In the genomic region with DNA sequence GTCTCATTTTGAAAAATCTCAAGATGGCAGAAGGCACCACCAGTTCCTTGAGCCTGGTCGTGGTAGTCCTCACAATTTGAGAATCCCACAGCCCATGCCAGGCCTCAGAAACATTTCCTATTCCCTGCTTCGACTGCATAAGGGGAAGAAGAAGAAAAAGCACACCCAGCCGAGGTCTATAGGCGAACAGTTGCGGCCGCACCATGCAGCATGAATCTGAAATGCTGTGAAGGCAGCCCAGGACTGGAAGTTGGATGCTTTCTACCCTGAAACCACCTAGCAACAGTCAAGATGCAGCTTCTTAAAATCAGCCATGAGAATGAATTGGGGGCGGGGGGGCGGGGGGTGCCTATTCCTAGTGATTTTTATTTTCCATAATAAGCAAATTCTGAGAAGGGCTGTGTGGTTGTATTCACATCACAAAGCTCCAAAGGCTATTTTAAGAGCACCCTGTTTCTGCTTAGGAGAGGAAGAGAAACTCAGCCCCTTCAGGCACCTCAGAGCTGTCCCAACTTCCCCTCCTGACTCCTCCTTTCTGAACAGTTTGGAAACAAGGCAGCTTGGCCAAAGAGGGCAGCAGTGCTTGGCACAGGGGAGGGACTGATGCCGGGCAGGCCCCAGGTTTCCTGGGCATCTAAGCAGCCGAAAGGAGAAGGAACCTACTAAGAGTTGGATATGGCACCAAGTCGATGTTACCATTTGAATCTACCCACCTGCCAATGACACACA, we compare ENCODE assay signal across 9 cellular contexts.
DNase-seq lines count a peak whose midpoint lies in the region; ATAC-seq lines count a peak whose summit lies in the region.
"Had no signal": no experiment of that assay in that cellular context is flagged by ENCODE, and none has a peak within 500 bp of the region (broad histone marks: within the 10 kb centered on the region; RNA-seq: fewer than 3 reads in every experiment).

No MANE protein-coding gene starts in this region.

- H3K27me3 Mint-ChIP-seq in activated naive CD4-positive, alpha-beta T cell treated with anti-CD3 and anti-CD28 coated beads for 36 hours (ENCODE audit: low read depth): no peaks in the 10 kb centered on the region
- H3K27me3 Mint-ChIP-seq in activated naive CD8-positive, alpha-beta T cell treated with anti-CD3 and anti-CD28 coated beads, Interleukin-2, amount 50 U/mL, for 24 hours: no peaks in the 10 kb centered on the region
- no peaks in the 10 kb centered on the region for H3K27me3 Mint-ChIP-seq in stimulated activated naive B cell treated with anti-CD40 and anti-IgM and Interleukin-4, amounts not matched to agents 10 μg/mL and 1 μg/mL and 100 μg/mL, for 72 hours

- H3K27ac Mint-ChIP-seq in activated naive CD4-positive, alpha-beta T cell treated with anti-CD3 and anti-CD28 coated beads for 36 hours: peak overlapping the region; percentile 7
- peak overlapping the region; percentile 5 for H3K27ac Mint-ChIP-seq in activated naive CD8-positive, alpha-beta T cell treated with anti-CD3 and anti-CD28 coated beads, Interleukin-2, amount 50 U/mL, for 24 hours
- peak overlapping the region; percentile 92 for H3K27ac Mint-ChIP-seq in stimulated activated naive B cell treated with anti-CD40 and anti-IgM and Interleukin-4, amounts not matched to agents 10 μg/mL and 1 μg/mL and 100 μg/mL, for 72 hours

- peaks cover 22% of the 10 kb centered on the region for H3K36me3 Mint-ChIP-seq in activated naive CD4-positive, alpha-beta T cell treated with anti-CD3 and anti-CD28 coated beads for 36 hours (ENCODE audit: low read depth)
- H3K36me3 Mint-ChIP-seq in activated naive CD8-positive, alpha-beta T cell treated with anti-CD3 and anti-CD28 coated beads, Interleukin-2, amount 50 U/mL, for 24 hours (ENCODE audit: low read depth): peaks cover 45% of the 10 kb centered on the region
- peaks cover 41 to 63% of the 10 kb centered on the region in 2 donors for H3K36me3 Mint-ChIP-seq in stimulated activated naive B cell treated with anti-CD40 and anti-IgM and Interleukin-4, amounts not matched to agents 10 μg/mL and 1 μg/mL and 100 μg/mL, for 72 hours

- peaks cover 75% of the 10 kb centered on the region for H3K4me1 Mint-ChIP-seq in activated naive CD4-positive, alpha-beta T cell treated with anti-CD3 and anti-CD28 coated beads for 36 hours (ENCODE audit: low read depth)
- H3K4me1 Mint-ChIP-seq in activated naive CD8-positive, alpha-beta T cell treated with anti-CD3 and anti-CD28 coated beads, Interleukin-2, amount 50 U/mL, for 24 hours: peaks cover 64% of the 10 kb centered on the region
- peaks cover 40 to 82% of the 10 kb centered on the region in 2 donors for H3K4me1 Mint-ChIP-seq in stimulated activated naive B cell treated with anti-CD40 and anti-IgM and Interleukin-4, amounts not matched to agents 10 μg/mL and 1 μg/mL and 100 μg/mL, for 72 hours

- H3K4me3 Mint-ChIP-seq in activated naive CD4-positive, alpha-beta T cell treated with anti-CD3 and anti-CD28 coated beads for 36 hours: no peak overlapping the region
- no peak overlapping the region for H3K4me3 Mint-ChIP-seq in activated naive CD8-positive, alpha-beta T cell treated with anti-CD3 and anti-CD28 coated beads, Interleukin-2, amount 50 U/mL, for 24 hours
- peak overlapping the region; percentile 50 to 58 for H3K4me3 Mint-ChIP-seq in stimulated activated naive B cell treated with anti-CD40 and anti-IgM and Interleukin-4, amounts not matched to agents 10 μg/mL and 1 μg/mL and 100 μg/mL, for 72 hours

- ATAC-seq in HG03175 (IDR thresholded peaks at IDR 0.05; ENCODE audit: unreplicated experiment): peak; percentile 62
- ATAC-seq in activated naive CD8-positive, alpha-beta T cell treated with anti-CD3 and anti-CD28 coated beads, Interleukin-2, amount 50 U/mL, for 24 hours: peak; percentile 27
- ATAC-seq in stimulated activated naive B cell treated with anti-CD40 and anti-IgM and Interleukin-4, amounts not matched to agents 10 μg/mL and 1 μg/mL and 100 μg/mL, for 72 hours (replicated peaks): peak; percentile 96 to 98

- CTCF ChIA-PET in activated naive CD4-positive, alpha-beta T cell treated with anti-CD3 and anti-CD28 coated beads for 36 hours (lab: Charles Lee): interaction anchor here (1.2 kb wide), 1 partner anchor 21 kb away, joined by 3 read pairs; no protein-coding TSS in a partner anchor

- peaks cover 19% of the 10 kb centered on the region for H3K9me3 Mint-ChIP-seq in activated naive CD4-positive, alpha-beta T cell treated with anti-CD3 and anti-CD28 coated beads for 36 hours
- peaks cover 19% of the 10 kb centered on the region for H3K9me3 Mint-ChIP-seq in activated naive CD8-positive, alpha-beta T cell treated with anti-CD3 and anti-CD28 coated beads, Interleukin-2, amount 50 U/mL, for 24 hours
- peaks cover 15 to 19% of the 10 kb centered on the region in 2 donors for H3K9me3 Mint-ChIP-seq in stimulated activated naive B cell treated with anti-CD40 and anti-IgM and Interleukin-4, amounts not matched to agents 10 μg/mL and 1 μg/mL and 100 μg/mL, for 72 hours

- DNase-seq in activated naive CD4-positive, alpha-beta T cell treated with anti-CD3 and anti-CD28 coated beads for 36 hours: no peak
- DNase-seq in activated naive CD4-positive, alpha-beta T cell treated with anti-CD3 and anti-CD28 coated beads, Interleukin-2, amount 50 U/mL, for 16 hours: no peak
- no peak for DNase-seq in activated naive CD8-positive, alpha-beta T cell treated with anti-CD3 and anti-CD28 coated beads, Interleukin-2, amount 50 U/mL, for 24 hours
- DNase-seq in stimulated activated naive B cell treated with anti-CD40 and anti-IgM and Interleukin-4, amounts not matched to agents 10 μg/mL and 1 μg/mL and 100 μg/mL, for 72 hours: peak; percentile 49
- DNase-seq in NCI-H1694 treated with DMSO at 0.1 percent for 48 hours (lab: John Stamatoyannopoulos, UW): no peak
- no peak for DNase-seq in AG20443 (ENCODE audit: low spot score)
- DNase-seq in cerebellar cortex (ENCODE audit: low spot score): no peak
- DNase-seq: activated CD4-positive, CD25-positive, alpha-beta regulatory T cell had no signal

- intact Hi-C loops in activated naive CD4-positive, alpha-beta T cell treated with anti-CD3 and anti-CD28 coated beads for 36 hours (cut with micrococcal nuclease): no loop called here

Comparison
In these comparisons a context has a peak if more than half of its experiments do, and no peak if none do; other contexts are left out.
1. H3K27ac Mint-ChIP-seq: peak in every context shown above with its lines; median percentile 92 in stimulated activated naive B cell treated with anti-CD40 and anti-IgM and Interleukin-4, amounts not matched to agents 10 μg/mL and 1 μg/mL and 100 μg/mL, for 72 hours; 7 in activated naive CD4-positive, alpha-beta T cell treated with anti-CD3 and anti-CD28 coated beads for 36 hours; 5 in activated naive CD8-positive, alpha-beta T cell treated with anti-CD3 and anti-CD28 coated beads, Interleukin-2, amount 50 U/mL, for 24 hours.
2. H3K4me3 Mint-ChIP-seq: peak in stimulated activated naive B cell treated with anti-CD40 and anti-IgM and Interleukin-4, amounts not matched to agents 10 μg/mL and 1 μg/mL and 100 μg/mL, for 72 hours (2 of 2); none in activated naive CD4-positive, alpha-beta T cell treated with anti-CD3 and anti-CD28 coated beads for 36 hours (single experiment) and activated naive CD8-positive, alpha-beta T cell treated with anti-CD3 and anti-CD28 coated beads, Interleukin-2, amount 50 U/mL, for 24 hours (single experiment).
3. ATAC-seq: peak in every context shown above with its lines; median percentile 97 in stimulated activated naive B cell treated with anti-CD40 and anti-IgM and Interleukin-4, amounts not matched to agents 10 μg/mL and 1 μg/mL and 100 μg/mL, for 72 hours; 62 in HG03175; 27 in activated naive CD8-positive, alpha-beta T cell treated with anti-CD3 and anti-CD28 coated beads, Interleukin-2, amount 50 U/mL, for 24 hours.